In genomic region chr14:35404496-35405303, GRCh38 we compare ENCODE assay signal across 8 cellular contexts. TPM values are rescaled to one million over a fixed set of nuclear protein-coding genes. Genes with fewer than 3 reads are reported as not detected.
A peak's percentile ranks its signal among the peaks of the same experiment; 100 is the strongest.
DNase-seq lines count a peak whose midpoint lies in the region; ATAC-seq and TF ChIP-seq lines count a peak whose summit lies in the region.

A gene with protein sequence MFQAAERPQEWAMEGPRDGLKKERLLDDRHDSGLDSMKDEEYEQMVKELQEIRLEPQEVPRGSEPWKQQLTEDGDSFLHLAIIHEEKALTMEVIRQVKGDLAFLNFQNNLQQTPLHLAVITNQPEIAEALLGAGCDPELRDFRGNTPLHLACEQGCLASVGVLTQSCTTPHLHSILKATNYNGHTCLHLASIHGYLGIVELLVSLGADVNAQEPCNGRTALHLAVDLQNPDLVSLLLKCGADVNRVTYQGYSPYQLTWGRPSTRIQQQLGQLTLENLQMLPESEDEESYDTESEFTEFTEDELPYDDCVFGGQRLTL (minus strand): TSS chr14:35404749. CDS start chr14:35404644, 105 bp downstream.

- H3K4me3 Mint-ChIP-seq in natural killer cell treated with Interleukin-12 subunit alpha and Interleukin-12 subunit beta and Interleukin-15 and Interleukin-18, amount 100 ng/mL, for 72 hours, result peak within 1 kb of the TSS; percentile 98
- peak within 1 kb of the TSS; percentile 99 for H3K4me3 Mint-ChIP-seq in stimulated activated naive CD8-positive, alpha-beta T cell treated with anti-CD3 and anti-CD28 coated beads, Interleukin-15, Interleukin-2, amounts not matched to agents 100 ng/mL and 50 ng/mL, for 24 hours

- TF ChIP-seq CTCF in fibroblast of mammary gland (conservative IDR thresholded peaks at IDR 0.05; ENCODE audit: control insufficient read depth, insufficient read depth, low read depth, low read length), result no peak

- H3K4me1 ChIP-seq in GM23248 (ENCODE audit: insufficient read depth) (peaks cover 27% of the 10 kb centered on the region), Karpas-422 (ENCODE audit: low read length) (peaks cover 31% of the 10 kb centered on the region)

- H3K9ac ChIP-seq in GM23248, result peak within 1 kb of the TSS; percentile 100
- peak within 1 kb of the TSS; percentile 98 for H3K9ac ChIP-seq in Karpas-422 (ENCODE audit: low read length)

- H3F3A ChIP-seq in GM23248 (ENCODE audit: insufficient read depth), result peaks cover 35% of the 10 kb centered on the region

- no peaks in the 10 kb centered on the region for H3K27me3 Mint-ChIP-seq in natural killer cell treated with Interleukin-12 subunit alpha and Interleukin-12 subunit beta and Interleukin-15 and Interleukin-18, amount 100 ng/mL, for 72 hours
- H3K27me3 Mint-ChIP-seq in stimulated activated naive CD8-positive, alpha-beta T cell treated with anti-CD3 and anti-CD28 coated beads, Interleukin-15, Interleukin-2, amounts not matched to agents 100 ng/mL and 50 ng/mL, for 24 hours, result no peaks in the 10 kb centered on the region

- H3K27ac ChIP-seq in GM23248 (peak within 1 kb of the TSS; percentile 99), Karpas-422 (ENCODE audit: low read length) (peak within 1 kb of the TSS; percentile 65)

- H2AFZ ChIP-seq in GM23248 (peak within 1 kb of the TSS; percentile 81), Karpas-422 (ENCODE audit: low read length) (peak within 1 kb of the TSS; percentile 98)

- H3K36me3 ChIP-seq in GM23248 (ENCODE audit: low read depth), result peaks cover 32% of the 10 kb centered on the region
- H3K36me3 ChIP-seq in Karpas-422 (ENCODE audit: insufficient read depth, low read length), result peaks cover 29% of the 10 kb centered on the region

- 1% methylated on average over 59 to 61 of the region's 62 CpGs for WGBS in GM23248 (ENCODE audit: low coverage in 1 of 2, low lambda C conversion rate in 2 of 2, missing lambda C conversion rate in 2 of 2), 2 experiments

- peak within 1 kb of the TSS; percentile 93 for H3K4me3 ChIP-seq in GM23248
- H3K4me3 ChIP-seq in Karpas-422 (ENCODE audit: low read length), result peak within 1 kb of the TSS; percentile 95
- H3K4me3 ChIP-seq in fibroblast of mammary gland (ENCODE audit: control insufficient read depth, low read depth, low read length), result peak within 1 kb of the TSS; percentile 86

- in situ Hi-C loops in GM23248 (cut with MboI), result no loop called here

- H3K9me3 ChIP-seq in GM23248 (ENCODE audit: low read depth) (no peaks in the 10 kb centered on the region), Karpas-422 (ENCODE audit: low read length) (no peaks in the 10 kb centered on the region)

- peaks cover 36% of the 10 kb centered on the region for H3K36me3 Mint-ChIP-seq in natural killer cell treated with Interleukin-12 subunit alpha and Interleukin-12 subunit beta and Interleukin-15 and Interleukin-18, amount 100 ng/mL, for 72 hours
- H3K36me3 Mint-ChIP-seq in stimulated activated naive CD8-positive, alpha-beta T cell treated with anti-CD3 and anti-CD28 coated beads, Interleukin-15, Interleukin-2, amounts not matched to agents 100 ng/mL and 50 ng/mL, for 24 hours (ENCODE audit: low read depth), result peaks cover 44% of the 10 kb centered on the region

- ATAC-seq in natural killer cell treated with Interleukin-12 subunit alpha and Interleukin-12 subunit beta and Interleukin-15 and Interleukin-18, amount 100 ng/mL, for 72 hours, result peak; percentile 83 to 84

- peak within 1 kb of the TSS; percentile 98 to 99 for H3K27ac Mint-ChIP-seq in natural killer cell treated with Interleukin-12 subunit alpha and Interleukin-12 subunit beta and Interleukin-15 and Interleukin-18, amount 100 ng/mL, for 72 hours
- peak within 1 kb of the TSS; percentile 99 for H3K27ac Mint-ChIP-seq in stimulated activated naive CD8-positive, alpha-beta T cell treated with anti-CD3 and anti-CD28 coated beads, Interleukin-15, Interleukin-2, amounts not matched to agents 100 ng/mL and 50 ng/mL, for 24 hours

- H3K27me3 ChIP-seq in GM23248 (replicated peaks; ENCODE audit: insufficient read depth) (no peaks in the 10 kb centered on the region), Karpas-422 (ENCODE audit: low read length) (no peaks in the 10 kb centered on the region)

- peaks cover 47 to 54% of the 10 kb centered on the region in 2 donors for H3K4me1 Mint-ChIP-seq in natural killer cell treated with Interleukin-12 subunit alpha and Interleukin-12 subunit beta and Interleukin-15 and Interleukin-18, amount 100 ng/mL, for 72 hours (ENCODE audit: low read depth in 2 of 2)
- peaks cover 63% of the 10 kb centered on the region for H3K4me1 Mint-ChIP-seq in stimulated activated naive CD8-positive, alpha-beta T cell treated with anti-CD3 and anti-CD28 coated beads, Interleukin-15, Interleukin-2, amounts not matched to agents 100 ng/mL and 50 ng/mL, for 24 hours (ENCODE audit: low read depth)

- peak within 1 kb of the TSS; percentile 93 for H3K4me2 ChIP-seq in GM23248 (ENCODE audit: unreplicated experiment)
- peak within 1 kb of the TSS; percentile 99 for H3K4me2 ChIP-seq in Karpas-422 (ENCODE audit: low read depth, low read length, poor library complexity, severe bottlenecking)

- DNase-seq in EL (peak; percentile 92), GM23248 (peak; percentile 95), Karpas-422 (peak; percentile 96), RPMI8226 (peak; percentile 90), fibroblast of mammary gland (ENCODE audit: low read depth) (peak; percentile 82)
- DNase-seq in activated T-helper 1 cell treated with anti-CD3 and anti-CD28 coated beads, Interleukin-2, amount 50 U/mL, for 16 hours (ENCODE audit: low read depth in 1 of 2, low spot score in 1 of 2), result peak; percentile 84 to 95
- peak; percentile 98 for DNase-seq in natural killer cell treated with Interleukin-12 subunit alpha and Interleukin-12 subunit beta and Interleukin-15 and Interleukin-18, amount 100 ng/mL, for 72 hours (ENCODE audit: low spot score)

- H3K9me2 ChIP-seq in GM23248 (ENCODE audit: insufficient read depth) (no peaks in the 10 kb centered on the region), Karpas-422 (replicated peaks; ENCODE audit: insufficient read depth, low read length) (no peaks in the 10 kb centered on the region)

- H3K9me3 Mint-ChIP-seq in natural killer cell treated with Interleukin-12 subunit alpha and Interleukin-12 subunit beta and Interleukin-15 and Interleukin-18, amount 100 ng/mL, for 72 hours, result no peaks in the 10 kb centered on the region
- no peaks in the 10 kb centered on the region for H3K9me3 Mint-ChIP-seq in stimulated activated naive CD8-positive, alpha-beta T cell treated with anti-CD3 and anti-CD28 coated beads, Interleukin-15, Interleukin-2, amounts not matched to agents 100 ng/mL and 50 ng/mL, for 24 hours

- H4K20me1 ChIP-seq in GM23248 (ENCODE audit: insufficient read depth), result peaks cover 10% of the 10 kb centered on the region
- H4K20me1 ChIP-seq in Karpas-422 (ENCODE audit: insufficient read depth, low read depth, low read length), result peaks cover 16% of the 10 kb centered on the region

- peaks cover 22% of the 10 kb centered on the region for H3K79me2 ChIP-seq in GM23248 (ENCODE audit: insufficient read depth)
- H3K79me2 ChIP-seq in Karpas-422 (ENCODE audit: low read length), result peaks cover 8% of the 10 kb centered on the region

RNA-seq across cellular contexts. Expression of the gene that starts here (rescaled TPM):
- total RNA-seq in GM23248 (2014; rRNA removed; shearing (Covaris generic)), result 46.5 and 60.4 TPM in 2 replicates
- polyA plus RNA-seq in GM23248 (2016; fragmentation: Nextera tagmentation; extraction: Ambion mirVana), result 39.8 and 40.2 TPM in 2 replicates
- total RNA-seq in Karpas-422 (2014; rRNA removed; shearing (Covaris generic); ENCODE audit: low replicate concordance), result 27.6 and 53.5 TPM in 2 replicates
- total RNA-seq in natural killer cell treated with Interleukin-12 subunit alpha and Interleukin-12 subunit beta and Interleukin-15 and Interleukin-18, amount 100 ng/mL, for 72 hours, result 1,000 to 10,000 TPM; 1,092 to 1,804 TPM

Comparison
In these comparisons a context has a peak if more than half of its experiments do, and no peak if none do; other contexts are left out.
1. Peak in every context shown above with its lines: DNase-seq, ATAC-seq, H3K4me3 ChIP-seq and H3K27ac ChIP-seq.
2. RNA of the gene that starts here (total RNA-seq): 1,092 to 1,804 TPM in natural killer cell treated with Interleukin-12 subunit alpha and Interleukin-12 subunit beta and Interleukin-15 and Interleukin-18, amount 100 ng/mL, for 72 hours; 46.5 to 60.4 TPM in GM23248 and 27.6 to 53.5 TPM in Karpas-422; every median in the first group is over 10 times any median in the second.